In the genomic region with DNA sequence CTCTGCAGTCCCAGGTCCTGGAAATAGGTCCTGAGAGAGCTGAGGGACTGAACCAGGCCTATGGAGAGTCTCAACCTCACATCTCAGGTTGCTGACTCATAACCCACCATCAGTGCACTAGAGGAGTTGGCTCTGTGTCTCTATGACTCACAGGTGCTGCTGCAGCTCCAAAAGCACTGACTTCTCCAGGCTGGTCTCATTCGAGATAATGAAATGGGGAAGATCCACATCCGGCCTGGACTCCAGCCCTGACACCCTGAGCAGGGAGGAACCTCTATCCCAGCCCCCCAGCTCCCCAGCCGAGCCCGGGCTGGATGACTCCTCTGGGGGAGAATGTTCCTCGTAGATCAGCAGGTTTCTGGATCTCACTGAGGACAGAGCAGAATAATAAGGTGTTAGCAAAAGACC, we compare ENCODE assay signal across 1 cellular context.
TF ChIP-seq lines count a peak whose summit lies in the region.

No MANE protein-coding gene starts in this region.

TF ChIP-seq in H1, 55 proteins besides CTCF, POLR2A, EP300 and RAD21:
- no peak for TF ChIP-seq BCL11A (IDR thresholded peaks at IDR 0.05; ENCODE audit: low read depth in 2 of 2, low read length in 2 of 2)
